8 cellular contexts compared by ENCODE assay signal in the genomic region with DNA sequence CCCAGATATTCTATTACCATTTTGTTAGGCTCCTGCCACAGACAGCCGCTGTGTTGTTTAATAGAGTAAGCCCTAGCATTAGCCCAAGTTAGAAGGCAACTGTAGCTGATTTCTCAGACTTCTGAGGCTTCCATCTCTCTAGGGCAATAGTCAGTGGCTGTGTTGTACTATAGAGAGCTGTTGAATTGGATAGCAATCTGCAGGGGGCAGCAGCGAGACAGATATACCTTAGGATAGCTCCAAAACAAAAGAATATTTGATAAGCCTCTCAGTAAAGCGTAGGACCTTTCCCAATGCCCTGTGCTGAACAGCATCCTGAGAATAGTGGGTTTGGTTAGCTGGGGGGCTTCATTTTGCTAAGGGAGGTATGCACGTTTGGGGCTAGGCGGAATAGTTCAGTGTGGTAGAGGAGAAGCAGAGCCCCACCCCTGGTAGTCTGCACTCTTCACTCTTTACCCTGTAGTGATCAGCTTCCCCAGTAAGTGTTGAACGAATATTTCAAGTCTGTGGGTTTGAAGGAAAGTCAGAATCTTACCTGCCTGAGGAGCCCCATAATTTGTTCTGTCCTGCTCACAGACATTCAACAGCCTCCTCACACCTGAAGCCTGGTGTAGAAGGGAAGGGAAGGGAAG.
A peak's percentile ranks its signal among the peaks of the same experiment; 100 is the strongest.
DNase-seq lines count a peak whose midpoint lies in the region; ATAC-seq and TF ChIP-seq lines count a peak whose summit lies in the region.

No MANE protein-coding gene starts in this region.

- no peaks in the 10 kb centered on the region for H3K4me1 Mint-ChIP-seq in osteocyte (ENCODE audit: unreplicated experiment)

- H3K4me3 ChIP-seq in NB4 (ENCODE audit: low read depth, low read length) (no peak overlapping the region), choroid plexus epithelial cell (ENCODE audit: low read depth, low read length) (no peak overlapping the region)

- no peak for ATAC-seq in GM21825 (IDR thresholded peaks at IDR 0.05; ENCODE audit: unreplicated experiment)

- TF ChIP-seq CTCF in NB4 (IDR thresholded peaks at IDR 0.05; ENCODE audit: low read depth, low read length) (peak; percentile 68), choroid plexus epithelial cell (conservative IDR thresholded peaks at IDR 0.05; ENCODE audit: low read depth, low read length) (peak; percentile 26), osteocyte (IDR thresholded peaks at IDR 0.05) (peak; percentile 15)

- no peak overlapping the region for H3K27ac Mint-ChIP-seq in osteocyte (ENCODE audit: unreplicated experiment)

- H3K36me3 Mint-ChIP-seq in osteocyte (ENCODE audit: unreplicated experiment): no peaks in the 10 kb centered on the region

- H3K27me3 Mint-ChIP-seq in osteocyte (ENCODE audit: unreplicated experiment): peaks cover 11% of the 10 kb centered on the region

- DNase-seq in NOMO-1 treated with DMSO at 0.1 percent for 48 hours (lab: John Stamatoyannopoulos, UW; ENCODE audit: unreplicated experiment): peak; percentile 11
- no peak for DNase-seq in NOMO-1 treated with dmso at 0.1 percent for 144 hours (lab: John Stamatoyannopoulos, UW; ENCODE audit: unreplicated experiment)
- peak; percentile 43 for DNase-seq in NB4 (ENCODE audit: low read depth)
- DNase-seq in choroid plexus epithelial cell (ENCODE audit: low read depth): peak; percentile 23
- DNase-seq in osteocyte (ENCODE audit: extremely low spot score, unreplicated experiment): no peak
- DNase-seq in NCI-H1436 (lab: John Stamatoyannopoulos, UW): no peak
- DNase-seq in GM19240 (ENCODE audit: insufficient read length, low spot score): no peak

- H3K9me3 Mint-ChIP-seq in osteocyte (ENCODE audit: unreplicated experiment): no peaks in the 10 kb centered on the region

- H3K4me3 Mint-ChIP-seq in osteocyte (ENCODE audit: unreplicated experiment): no peak overlapping the region

- no peak for TF ChIP-seq POLR2A in NB4 (IDR thresholded peaks at IDR 0.05; ENCODE audit: extremely low read depth, insufficient read length)

Comparison
In these comparisons a context has a peak if more than half of its experiments do, and no peak if none do; other contexts are left out.
1. DNase-seq: peak in NOMO-1 treated with DMSO at 0.1 percent for 48 hours (single experiment), NB4 (single experiment) and choroid plexus epithelial cell (single experiment); none in NOMO-1 treated with dmso at 0.1 percent for 144 hours (single experiment), osteocyte (single experiment), NCI-H1436 (single experiment) and GM19240 (single experiment).
2. CTCF ChIP-seq: peak in every context shown above with its lines; median percentile 68 in NB4; 26 in choroid plexus epithelial cell; 15 in osteocyte.